ENCODE assay signal across 8 cellular contexts in genomic region chr6:93417421-93417996, GRCh38. TPM values are rescaled to one million over a fixed set of nuclear protein-coding genes. Genes with fewer than 3 reads are reported as not detected.
DNase-seq lines count a peak whose midpoint lies in the region; ATAC-seq and TF ChIP-seq lines count a peak whose summit lies in the region.

No MANE protein-coding gene starts in this region.

- peaks cover 15% of the 10 kb centered on the region for H3K27me3 ChIP-seq in CD8-positive, alpha-beta T cell (ENCODE audit: insufficient read depth, low read length)
- peaks cover 0 to 5% of the 10 kb centered on the region in 2 donors for H3K27me3 ChIP-seq in naive thymus-derived CD4-positive, alpha-beta T cell (ENCODE audit: control insufficient read depth in 2 of 2, insufficient read depth in 2 of 2, low read length in 2 of 2)

- DNase-seq in CD8-positive, alpha-beta T cell = no peak
- peak; percentile 53 for DNase-seq in choroid plexus epithelial cell (ENCODE audit: low read depth)
- no peak for DNase-seq in naive thymus-derived CD4-positive, alpha-beta T cell

- POLR2A ChIA-PET in CD8-positive, alpha-beta T cell (lab: Charles Lee) = no interaction called here
- POLR2A ChIA-PET in naive thymus-derived CD4-positive, alpha-beta T cell (lab: Charles Lee) = no interaction called here

- no peak overlapping the region for H3K27ac ChIP-seq in CD8-positive, alpha-beta T cell (ENCODE audit: low read depth, low read length)
- H3K27ac ChIP-seq in naive thymus-derived CD4-positive, alpha-beta T cell (ENCODE audit: low read depth, low read length) = no peak overlapping the region

- H3K27ac Mint-ChIP-seq in CD8-positive, alpha-beta T cell = no peak overlapping the region
- peak overlapping the region in 1 of 3 donors; percentile 2 for H3K27ac Mint-ChIP-seq in IgD-negative memory B cell
- peak overlapping the region in 1 of 9 donors; percentile 67 for H3K27ac Mint-ChIP-seq in naive thymus-derived CD4-positive, alpha-beta T cell

- CTCF ChIA-PET in CD8-positive, alpha-beta T cell (lab: Charles Lee) = no interaction called here
- CTCF ChIA-PET in naive thymus-derived CD4-positive, alpha-beta T cell (lab: Charles Lee) = no interaction called here

- peaks cover 24% of the 10 kb centered on the region for H3K4me1 ChIP-seq in CD8-positive, alpha-beta T cell (ENCODE audit: insufficient read depth, low read length)
- no peaks in the 10 kb centered on the region for H3K4me1 ChIP-seq in naive thymus-derived CD4-positive, alpha-beta T cell (ENCODE audit: control insufficient read depth in 2 of 2, insufficient read depth in 2 of 2, low read length in 2 of 2)

- peaks cover 26% of the 10 kb centered on the region for H3K4me1 Mint-ChIP-seq in CD8-positive, alpha-beta T cell (ENCODE audit: low read depth)
- H3K4me1 Mint-ChIP-seq in IgD-negative memory B cell = peaks cover 6 to 13% (median 9%) of the 10 kb centered on the region in 3 donors
- peaks cover 0 to 33% (median 30%) of the 10 kb centered on the region in 7 donors for H3K4me1 Mint-ChIP-seq in naive thymus-derived CD4-positive, alpha-beta T cell

- TF ChIP-seq CTCF in CD8-positive, alpha-beta T cell (IDR thresholded peaks at IDR 0.05) = no peak
- peak; percentile 46 for TF ChIP-seq CTCF in choroid plexus epithelial cell (conservative IDR thresholded peaks at IDR 0.05; ENCODE audit: low read depth, low read length)

- ATAC-seq in CD8-positive, alpha-beta T cell = no peak
- ATAC-seq in naive thymus-derived CD4-positive, alpha-beta T cell = no peak
- no peak for ATAC-seq in HG03460 (IDR thresholded peaks at IDR 0.05; ENCODE audit: unreplicated experiment)
- ATAC-seq in HG03520 (IDR thresholded peaks at IDR 0.05; ENCODE audit: unreplicated experiment) = no peak
- ATAC-seq in GM19452 (IDR thresholded peaks at IDR 0.05; ENCODE audit: unreplicated experiment) = no peak
- ATAC-seq in HG02588 (IDR thresholded peaks at IDR 0.05; ENCODE audit: unreplicated experiment) = no peak

- intact Hi-C loops in CD8-positive, alpha-beta T cell (cut with DNase I, micrococcal nuclease) = no loop called here
- intact Hi-C loops in naive thymus-derived CD4-positive, alpha-beta T cell (cut with micrococcal nuclease) = no loop called here

- H3K4me3 Mint-ChIP-seq in CD8-positive, alpha-beta T cell = peak overlapping the region; percentile 35
- peak overlapping the region; percentile 7 to 67 (median 52) for H3K4me3 Mint-ChIP-seq in IgD-negative memory B cell
- peak overlapping the region; percentile 34 to 85 (median 61) for H3K4me3 Mint-ChIP-seq in naive thymus-derived CD4-positive, alpha-beta T cell

- H3K27me3 Mint-ChIP-seq in CD8-positive, alpha-beta T cell (ENCODE audit: low read depth) = peaks cover 51% of the 10 kb centered on the region
- H3K27me3 Mint-ChIP-seq in IgD-negative memory B cell = peaks cover 40% of the 10 kb centered on the region
- peaks cover 43 to 66% (median 57%) of the 10 kb centered on the region in 5 donors for H3K27me3 Mint-ChIP-seq in naive thymus-derived CD4-positive, alpha-beta T cell

- H3K36me3 ChIP-seq in CD8-positive, alpha-beta T cell (ENCODE audit: insufficient read depth, low read length) = no peaks in the 10 kb centered on the region
- no peaks in the 10 kb centered on the region for H3K36me3 ChIP-seq in naive thymus-derived CD4-positive, alpha-beta T cell (ENCODE audit: control insufficient read depth in 2 of 3, insufficient read depth in 3 of 3, low read length in 3 of 3)

- H3K4me3 ChIP-seq in CD8-positive, alpha-beta T cell (ENCODE audit: low read depth, low read length) = no peak overlapping the region
- H3K4me3 ChIP-seq in choroid plexus epithelial cell (ENCODE audit: low read depth, low read length) = peak overlapping the region; percentile 55
- no peak overlapping the region for H3K4me3 ChIP-seq in naive thymus-derived CD4-positive, alpha-beta T cell (ENCODE audit: low read length)

- no peaks in the 10 kb centered on the region for H3K9me3 ChIP-seq in CD8-positive, alpha-beta T cell (ENCODE audit: low read length)
- no peaks in the 10 kb centered on the region for H3K9me3 ChIP-seq in naive thymus-derived CD4-positive, alpha-beta T cell (ENCODE audit: control insufficient read depth in 2 of 3, low read length in 3 of 3)

- no peaks in the 10 kb centered on the region for H3K36me3 Mint-ChIP-seq in CD8-positive, alpha-beta T cell
- peaks cover 4% of the 10 kb centered on the region for H3K36me3 Mint-ChIP-seq in IgD-negative memory B cell
- H3K36me3 Mint-ChIP-seq in naive thymus-derived CD4-positive, alpha-beta T cell = no peaks in the 10 kb centered on the region

- H3K9me3 Mint-ChIP-seq in CD8-positive, alpha-beta T cell = no peaks in the 10 kb centered on the region
- H3K9me3 Mint-ChIP-seq in IgD-negative memory B cell = peaks cover 0 to 3% (median 0%) of the 10 kb centered on the region in 3 donors
- peaks cover 0 to 9% (median 0%) of the 10 kb centered on the region in 11 donors for H3K9me3 Mint-ChIP-seq in naive thymus-derived CD4-positive, alpha-beta T cell

RNA-seq across cellular contexts. Expression of gene EPHA7, which starts 1.9 kb away (rescaled TPM):
- total RNA-seq in CD8-positive, alpha-beta T cell = not detected
- polyA plus RNA-seq in IgD-negative memory B cell = not detected
- total RNA-seq in naive thymus-derived CD4-positive, alpha-beta T cell = not detected
- polyA plus RNA-seq in naive thymus-derived CD4-positive, alpha-beta T cell = not detected
